1 cellular context compared by ENCODE assay signal in the genomic region with DNA sequence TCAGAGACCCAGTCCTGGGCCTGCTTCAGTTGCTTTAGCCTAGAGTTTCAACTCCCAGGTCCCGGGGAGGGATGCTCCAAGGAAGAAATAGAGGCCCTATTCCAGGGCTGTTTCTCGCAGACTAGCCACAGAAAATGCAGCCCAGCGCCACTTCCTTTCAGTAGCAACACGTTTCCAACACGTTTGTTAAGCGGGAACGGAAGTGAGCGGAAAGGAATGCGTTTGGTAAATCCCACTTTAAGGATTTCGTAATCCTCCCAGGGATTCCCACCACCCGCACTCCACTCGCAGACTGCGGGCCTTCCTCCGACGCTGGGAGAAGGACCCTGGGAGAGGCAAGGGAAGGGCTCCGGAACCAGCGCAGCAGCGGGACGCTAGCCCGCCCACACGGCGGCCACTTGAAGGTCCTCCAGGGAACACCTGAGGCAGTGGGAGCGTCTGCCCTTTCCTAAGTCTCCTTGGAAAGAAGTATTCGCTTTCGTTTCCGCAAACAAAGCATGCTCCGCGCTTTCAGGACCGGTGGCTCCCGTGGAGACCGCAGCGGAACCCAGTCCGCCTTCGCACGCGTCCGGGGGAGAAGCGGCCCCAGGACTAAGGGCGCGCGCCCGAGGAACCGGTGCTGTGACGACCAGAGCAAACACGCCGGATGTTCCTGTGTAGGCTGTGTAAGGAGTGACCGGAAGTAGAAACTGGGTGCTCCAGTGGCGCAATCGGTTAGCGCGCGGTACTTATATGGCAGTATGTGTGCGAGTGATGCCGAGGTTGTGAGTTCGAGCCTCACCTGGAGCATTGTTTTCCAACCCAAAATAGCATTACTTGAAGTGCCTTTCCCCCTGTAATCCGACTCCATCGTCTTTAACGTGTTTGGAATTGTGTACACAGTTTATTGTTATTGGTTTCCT.
TF ChIP-seq lines count a peak whose summit lies in the region.

No MANE protein-coding gene starts in this region.

TF ChIP-seq in HEK293, 187 proteins besides CTCF, POLR2A, EP300 and RAD21 (continued from another document):
- TF ChIP-seq, protein P1, sequence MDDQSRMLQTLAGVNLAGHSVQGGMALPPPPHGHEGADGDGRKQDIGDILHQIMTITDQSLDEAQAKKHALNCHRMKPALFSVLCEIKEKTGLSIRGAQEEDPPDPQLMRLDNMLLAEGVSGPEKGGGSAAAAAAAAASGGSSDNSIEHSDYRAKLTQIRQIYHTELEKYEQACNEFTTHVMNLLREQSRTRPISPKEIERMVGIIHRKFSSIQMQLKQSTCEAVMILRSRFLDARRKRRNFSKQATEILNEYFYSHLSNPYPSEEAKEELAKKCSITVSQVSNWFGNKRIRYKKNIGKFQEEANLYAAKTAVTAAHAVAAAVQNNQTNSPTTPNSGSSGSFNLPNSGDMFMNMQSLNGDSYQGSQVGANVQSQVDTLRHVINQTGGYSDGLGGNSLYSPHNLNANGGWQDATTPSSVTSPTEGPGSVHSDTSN (CRISPR knock-in tag; IDR thresholded peaks at IDR 0.05), result peak; percentile 62; the same call in 1 of the 2 replicates
- TF ChIP-seq GLI2 (tag by site-specific recombination; IDR thresholded peaks at IDR 0.05; ENCODE audit: borderline replicate concordance, low read depth), result no peak
- peak; percentile 46; the same call in 1 of the 2 replicates for TF ChIP-seq OSR2 (tag by site-specific recombination; IDR thresholded peaks at IDR 0.05)
- TF ChIP-seq SP7 (tag by site-specific recombination; IDR thresholded peaks at IDR 0.05), result peak; percentile 87
- peak; percentile 87 for TF ChIP-seq ZFHX2 (tag by site-specific recombination; conservative IDR thresholded peaks at IDR 0.05)
